ENCODE assay signal across 1 cellular context in the genomic region with DNA sequence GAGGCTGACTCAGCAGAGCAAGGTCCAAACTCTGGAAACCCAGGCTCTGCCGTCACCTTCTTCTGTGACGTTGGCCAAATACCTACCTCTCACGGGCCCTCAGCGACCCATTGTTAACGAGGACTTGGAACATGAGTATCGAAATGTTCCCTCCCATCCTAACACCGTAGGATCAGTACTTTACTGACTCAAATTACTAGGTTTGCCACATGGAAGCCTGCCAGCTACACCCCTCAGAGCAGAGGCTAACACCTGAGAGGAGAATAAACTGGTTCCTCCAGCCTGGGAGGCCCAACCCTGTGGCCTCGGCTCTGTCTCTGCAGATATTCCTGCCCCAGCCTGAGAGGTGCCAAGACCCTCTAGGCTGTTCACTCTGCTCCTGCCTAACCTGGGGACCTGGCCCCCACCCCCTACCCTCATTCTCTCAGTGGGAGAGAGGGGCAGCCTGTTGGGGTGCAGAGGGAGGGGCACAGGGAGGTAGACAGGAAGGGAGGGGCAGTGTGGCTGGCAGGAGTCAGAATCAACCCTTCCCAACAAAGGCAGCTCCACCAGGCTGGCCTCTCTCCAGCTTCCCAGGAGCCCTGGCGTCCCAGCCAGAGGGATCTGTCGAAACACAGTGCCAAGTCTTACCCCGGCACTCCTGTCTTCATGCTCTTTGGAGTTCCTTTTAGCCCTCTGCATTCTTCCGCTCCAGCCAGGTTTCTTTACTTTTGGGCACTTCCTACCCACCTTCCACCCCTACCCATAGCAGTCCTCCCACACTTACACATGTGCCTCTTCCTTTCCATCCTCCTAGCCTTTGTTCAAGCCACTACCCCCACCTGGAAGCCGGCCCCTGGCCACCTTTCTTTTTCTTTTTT.
TF ChIP-seq lines count a peak whose summit lies in the region.

No MANE protein-coding gene starts in this region.

TF ChIP-seq in SK-N-SH, 30 proteins besides CTCF, POLR2A, EP300 and RAD21 (continued from another document):
- no peak for TF ChIP-seq GATA2 (CRISPR knock-in tag; IDR thresholded peaks at IDR 0.05)
- TF ChIP-seq CHD2 (IDR thresholded peaks at IDR 0.05; ENCODE audit: low read length, partially characterized antibody), result no peak
TF ChIP-seq in SK-N-SH: peak in this region for 0.
